ENCODE assay signal across 8 cellular contexts in genomic region chr5:151771259-151772028, GRCh38. TPM values are rescaled to one million over a fixed set of nuclear protein-coding genes. Genes with fewer than 3 reads are reported as not detected.
DNase-seq lines count a peak whose midpoint lies in the region; ATAC-seq, FAIRE-seq and TF ChIP-seq lines count a peak whose summit lies in the region.

Gene G3BP1 (plus strand): TSS chr5:151771954. CDS start chr5:151786621, 14,667 bp downstream.

- H3K27me3 ChIP-seq in bronchial epithelial cell (ENCODE audit: control insufficient read depth, insufficient read depth, low read length) (no peaks in the 10 kb centered on the region), iPS-20b (ENCODE audit: insufficient read depth, low read length) (no peaks in the 10 kb centered on the region)

- TF ChIP-seq CTCF in WI38 (IDR thresholded peaks at IDR 0.05; ENCODE audit: low read depth, low read length) (0 out of 2 replicates have a peak, but pooled peaks have one; percentile 23), bronchial epithelial cell (IDR thresholded peaks at IDR 0.05; ENCODE audit: insufficient read depth, low read length, severe bottlenecking) (peak; percentile 59)

- DNase-seq in AG08396 (ENCODE audit: low spot score) (peak; percentile 98), NCI-H2227 treated with DMSO at 0.1 percent for 48 hours (lab: John Stamatoyannopoulos, UW) (peak; percentile 100), bronchial epithelial cell (ENCODE audit: low read depth) (peak; percentile 100)

- peak within 1 kb of the TSS; percentile 95 for H3K4me3 ChIP-seq in WI38 (ENCODE audit: low read depth, low read length)
- H3K4me3 ChIP-seq in bronchial epithelial cell (ENCODE audit: low read depth, low read length): peak within 1 kb of the TSS; percentile 92
- peak within 1 kb of the TSS; percentile 86 for H3K4me3 ChIP-seq in iPS-20b (ENCODE audit: low read length)
- peak within 1 kb of the TSS; percentile 67 to 94 (median 82) for H3K4me3 ChIP-seq in skin epidermis

- H3K36me3 ChIP-seq in bronchial epithelial cell (ENCODE audit: control insufficient read depth, insufficient read depth, low read length) (peaks cover 3% of the 10 kb centered on the region), iPS-20b (ENCODE audit: insufficient read depth, low read depth, low read length) (peaks cover 16% of the 10 kb centered on the region; the same call in 1 of the 2 replicates)

- peaks cover 25% of the 10 kb centered on the region for H3K4me1 ChIP-seq in iPS-20b (ENCODE audit: insufficient read depth, low read length)

- ATAC-seq in GM18907 (IDR thresholded peaks at IDR 0.05; ENCODE audit: unreplicated experiment) (peak; percentile 87), HG03159 (IDR thresholded peaks at IDR 0.05; ENCODE audit: unreplicated experiment) (peak; percentile 78)

- H3K9ac ChIP-seq in iPS-20b (ENCODE audit: low read depth, low read length): peak within 1 kb of the TSS; percentile 98

- FAIRE-seq in bronchial epithelial cell (lab: Jason Lieb, UNC): peak; percentile 96

- no peaks in the 10 kb centered on the region for H3K9me3 ChIP-seq in iPS-20b (ENCODE audit: insufficient read depth, low read depth, low read length)

- H3K27ac ChIP-seq in iPS-20b (ENCODE audit: low read length) (peak within 1 kb of the TSS; percentile 98), skin epidermis (peak within 1 kb of the TSS; percentile 81 to 100 (median 98))

RNA-seq across cellular contexts. Expression of gene G3BP1, which starts in this region (rescaled TPM):
- 178 and 242 TPM in 2 replicates for total RNA-seq in bronchial epithelial cell

Comparison
In these comparisons a context has a peak if more than half of its experiments do, and no peak if none do; other contexts are left out.
1. Peak in every context shown above with its lines: DNase-seq, ATAC-seq, H3K4me3 ChIP-seq and H3K27ac ChIP-seq.